In genomic region chr5:95284512-95285405, GRCh38 we compare ENCODE assay signal across 8 cellular contexts. TPM values are rescaled to one million over a fixed set of nuclear protein-coding genes. Genes with fewer than 3 reads are reported as not detected.
DNase-seq lines count a peak whose midpoint lies in the region; ATAC-seq and TF ChIP-seq lines count a peak whose summit lies in the region.

MCTP1 (minus strand) TSS chr5:95285094.

- no peaks in the 10 kb centered on the region for H3K9me3 ChIP-seq in MM.1S (replicated peaks; ENCODE audit: insufficient read depth, low read length)
- H3K9me3 ChIP-seq in neuron (ENCODE audit: low read length) = no peaks in the 10 kb centered on the region

- H3K79me2 ChIP-seq in MM.1S (ENCODE audit: low read length) = no peaks in the 10 kb centered on the region

- H3K9me3 Mint-ChIP-seq in activated CD8-positive, alpha-beta T cell treated with anti-CD3 and anti-CD28 coated beads, Interleukin-2, amount 10 ng/mL, durations not matched to agents 7 days and 5 days (ENCODE audit: insufficient read depth) = no peaks in the 10 kb centered on the region

- TF ChIP-seq CTCF in MM.1S (IDR thresholded peaks at IDR 0.05; ENCODE audit: low read length) = no peak

- DNase-seq in ELF-1 (ENCODE audit: low read depth, low spot score) (peak; percentile 59), MM.1S (peak; percentile 16), germinal center (ENCODE audit: low spot score) (peak; percentile 7)
- no peak for DNase-seq in activated CD8-positive, alpha-beta T cell treated with anti-CD3 and anti-CD28 coated beads, Interleukin-2, amount 10 ng/mL, durations not matched to agents 7 days and 5 days
- no peak for DNase-seq in effector CD8-positive, alpha-beta T cell (lab: John Stamatoyannopoulos, UW)

- H3K27ac Mint-ChIP-seq in activated CD8-positive, alpha-beta T cell treated with anti-CD3 and anti-CD28 coated beads, Interleukin-2, amount 10 ng/mL, durations not matched to agents 7 days and 5 days = no peak within 1 kb of the TSS

- peak within 1 kb of the TSS; percentile 89 for H3K4me2 ChIP-seq in MM.1S (ENCODE audit: low read depth, low read length)

- no peaks in the 10 kb centered on the region for H3K4me1 ChIP-seq in MM.1S (ENCODE audit: low read length)
- peaks cover 11% of the 10 kb centered on the region for H3K4me1 ChIP-seq in neuron (ENCODE audit: insufficient read depth, low read length)

- H3K36me3 Mint-ChIP-seq in activated CD8-positive, alpha-beta T cell treated with anti-CD3 and anti-CD28 coated beads, Interleukin-2, amount 10 ng/mL, durations not matched to agents 7 days and 5 days (ENCODE audit: low read depth) = no peaks in the 10 kb centered on the region

- ATAC-seq in GM21723 (IDR thresholded peaks at IDR 0.05; ENCODE audit: unreplicated experiment) (peak; percentile 34), GM18858 (IDR thresholded peaks at IDR 0.05; ENCODE audit: unreplicated experiment) (no peak)
- peak; percentile 41 for ATAC-seq in activated CD8-positive, alpha-beta T cell treated with anti-CD3 and anti-CD28 coated beads, Interleukin-2, amount 10 ng/mL, durations not matched to agents 7 days and 5 days

- H3K27me3 ChIP-seq in MM.1S (replicated peaks; ENCODE audit: insufficient read depth, low read length) (no peaks in the 10 kb centered on the region), neuron (ENCODE audit: insufficient read depth, low read length) (peaks cover 58% of the 10 kb centered on the region)

- H2AFZ ChIP-seq in MM.1S (ENCODE audit: low read length) = peak within 1 kb of the TSS; percentile 92
- peak within 1 kb of the TSS; percentile 100 for H2AFZ ChIP-seq in neuron (ENCODE audit: low read depth, low read length)

- H3F3A ChIP-seq in MM.1S (ENCODE audit: insufficient read depth, low read length) = no peaks in the 10 kb centered on the region

- POLR2A ChIA-PET in activated CD8-positive, alpha-beta T cell treated with anti-CD3 and anti-CD28 coated beads, Interleukin-2, amount 10 ng/mL, durations not matched to agents 7 days and 5 days (lab: Charles Lee) = no interaction called here

- no peak within 1 kb of the TSS for H3K27ac ChIP-seq in MM.1S (ENCODE audit: low read length)

- H3K36me3 ChIP-seq in MM.1S (replicated peaks; ENCODE audit: insufficient read depth, low read length) (no peaks in the 10 kb centered on the region), neuron (ENCODE audit: insufficient read depth, low read length) (no peaks in the 10 kb centered on the region)

- peak within 1 kb of the TSS; percentile 48 for H3K4me3 Mint-ChIP-seq in activated CD8-positive, alpha-beta T cell treated with anti-CD3 and anti-CD28 coated beads, Interleukin-2, amount 10 ng/mL, durations not matched to agents 7 days and 5 days

- CTCF ChIA-PET in activated CD8-positive, alpha-beta T cell treated with anti-CD3 and anti-CD28 coated beads, Interleukin-2, amount 10 ng/mL, durations not matched to agents 7 days and 5 days (lab: Charles Lee) = interaction anchor here (1.0 kb wide), 1 partner anchor 316 kb away, joined by 3 read pairs; no protein-coding TSS in a partner anchor

- H3K4me3 ChIP-seq in MM.1S (ENCODE audit: low read length) (peak within 1 kb of the TSS; percentile 79), neuron (ENCODE audit: low read length) (peak within 1 kb of the TSS; percentile 75)

- H3K27me3 Mint-ChIP-seq in activated CD8-positive, alpha-beta T cell treated with anti-CD3 and anti-CD28 coated beads, Interleukin-2, amount 10 ng/mL, durations not matched to agents 7 days and 5 days (ENCODE audit: low read depth) = peaks cover 43% of the 10 kb centered on the region

- no peaks in the 10 kb centered on the region for H4K20me1 ChIP-seq in MM.1S (ENCODE audit: insufficient read depth, low read length)

- no peak within 1 kb of the TSS; the same call in 1 of the 2 replicates for H3K9ac ChIP-seq in MM.1S (ENCODE audit: low read length)

- H3K4me1 Mint-ChIP-seq in activated CD8-positive, alpha-beta T cell treated with anti-CD3 and anti-CD28 coated beads, Interleukin-2, amount 10 ng/mL, durations not matched to agents 7 days and 5 days (ENCODE audit: low read depth) = peaks cover 12% of the 10 kb centered on the region

- H3K9me2 ChIP-seq in MM.1S (replicated peaks; ENCODE audit: insufficient read depth, low read length) = no peaks in the 10 kb centered on the region

RNA-seq across cellular contexts. Expression of gene MCTP1, which starts in this region (rescaled TPM):
- under 1 TPM in 1 of 2 experiments, not detected in 1; 0.42 TPM for total RNA-seq in activated CD8-positive, alpha-beta T cell treated with anti-CD3 and anti-CD28 coated beads, Interleukin-2, amount 10 ng/mL, durations not matched to agents 7 days and 5 days

Comparison
In these comparisons a context has a peak if more than half of its experiments do, and no peak if none do; other contexts are left out.
1. Peak in ATAC-seq in activated CD8-positive, alpha-beta T cell treated with anti-CD3 and anti-CD28 coated beads, Interleukin-2, amount 10 ng/mL, durations not matched to agents 7 days and 5 days; RNA of the gene not detected or under 1 TPM.
2. DNase-seq: peak in ELF-1 (single experiment), MM.1S (single experiment) and germinal center (single experiment); none in activated CD8-positive, alpha-beta T cell treated with anti-CD3 and anti-CD28 coated beads, Interleukin-2, amount 10 ng/mL, durations not matched to agents 7 days and 5 days (single experiment) and effector CD8-positive, alpha-beta T cell (single experiment).